In the genomic region with DNA sequence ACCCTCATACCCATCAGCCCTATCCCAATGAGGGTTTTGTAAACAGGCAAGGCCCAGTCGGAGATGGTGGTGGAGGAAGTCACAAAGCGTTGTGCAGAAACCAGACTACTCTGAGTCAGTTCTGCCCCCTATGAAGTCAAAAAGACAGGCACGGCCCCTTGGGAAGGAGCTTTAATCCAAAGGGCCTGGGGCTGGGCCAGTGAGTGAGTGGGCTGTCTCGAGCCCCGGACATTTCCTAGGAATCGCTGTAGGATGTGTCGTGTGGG, we compare ENCODE assay signal across 8 cellular contexts. TPM values are rescaled to one million over a fixed set of nuclear protein-coding genes. Genes with fewer than 3 reads are reported as not detected.
A peak's percentile ranks its signal among the peaks of the same experiment; 100 is the strongest.
DNase-seq lines count a peak whose midpoint lies in the region; ATAC-seq, FAIRE-seq and TF ChIP-seq lines count a peak whose summit lies in the region.

No MANE protein-coding gene starts in this region.

- WGBS in esophagus muscularis mucosa, result 11% methylated on average over 6 of the region's 7 CpGs
- 7 to 9% (median 8%) methylated on average over 7 of the region's 7 CpGs for WGBS in psoas muscle, 3 donors

- CTCF ChIA-PET in PC-9 (lab: Charles Lee), result interaction anchor here (0.6 to 2.1 kb wide), 17 partner anchors 25 to 862 kb away, joined by 3 to 23 read pairs (median 4); no protein-coding TSS in a partner anchor

- no peak for TF ChIP-seq EP300 in esophagus muscularis mucosa (IDR thresholded peaks at IDR 0.05)

- DNase-seq in PC-9, result no peak
- DNase-seq in esophagus muscularis mucosa (ENCODE audit: extremely low spot score), result no peak
- DNase-seq in psoas muscle, result no peak
- DNase-seq in stimulated activated CD4-positive, alpha-beta T cell treated with anti-CD3 and anti-CD28 coated beads, Interleukin-15, amount 100 ng/mL, for 24 hours, result no peak
- no peak for DNase-seq in HUDEP-2 (lab: John Stamatoyannopoulos, UW; ENCODE audit: unreplicated experiment in 76 of 76)
- DNase-seq in T-helper 1 cell, result no peak

- H3K4me3 ChIP-seq in PC-9, result no peak overlapping the region; the same call in 1 of the 2 replicates
- peak overlapping the region; percentile 75 to 95 (median 82) for H3K4me3 ChIP-seq in esophagus muscularis mucosa
- peak overlapping the region; percentile 94 for H3K4me3 ChIP-seq in psoas muscle

- no peak for TF ChIP-seq CTCF in PC-9 (conservative IDR thresholded peaks at IDR 0.05)
- TF ChIP-seq CTCF in esophagus muscularis mucosa (IDR thresholded peaks at IDR 0.05), result no peak
- TF ChIP-seq CTCF in psoas muscle (IDR thresholded peaks at IDR 0.05), result no peak

- TF ChIP-seq POLR2A in esophagus muscularis mucosa (IDR thresholded peaks at IDR 0.05; ENCODE audit: low read depth), result no peak

- peak; percentile 34 for FAIRE-seq in G401.6 (lab: Jason Lieb, UNC)

- no TSS peak for BruUV-seq in PC-9 (replicated peaks; lab: Mats Ljungman, UMichigan)

- peaks cover 22% of the 10 kb centered on the region for H3F3A ChIP-seq in PC-9 (ENCODE audit: insufficient read depth, low read depth)

- peaks cover 26% of the 10 kb centered on the region for H3K36me3 ChIP-seq in PC-9 (ENCODE audit: low read depth)
- no peaks in the 10 kb centered on the region for H3K36me3 ChIP-seq in esophagus muscularis mucosa
- H3K36me3 ChIP-seq in psoas muscle (ENCODE audit: insufficient read depth in 1 of 2, low read depth in 1 of 2), result peaks cover 3 to 14% of the 10 kb centered on the region in 2 donors

- H3K4me2 ChIP-seq in PC-9, result peak overlapping the region; percentile 58

- peak; percentile 3 to 28 (median 7) for ATAC-seq in psoas muscle
- no peak for ATAC-seq in esophagus mucosa

- peak overlapping the region; percentile 30; the same call in 1 of the 2 replicates for H2AFZ ChIP-seq in PC-9

- H3K79me2 ChIP-seq in PC-9 (ENCODE audit: low read depth), result peaks cover 45% of the 10 kb centered on the region

- H3K27ac ChIP-seq in PC-9, result peak overlapping the region; percentile 39
- peak overlapping the region; percentile 72 to 99 (median 96) for H3K27ac ChIP-seq in esophagus muscularis mucosa (replicated peaks in 1 of 4)
- H3K27ac ChIP-seq in psoas muscle, result peak overlapping the region; percentile 98

- H3K4me1 ChIP-seq in PC-9 (replicated peaks; ENCODE audit: insufficient read depth) (peaks cover 87% of the 10 kb centered on the region), esophagus muscularis mucosa (peaks cover 46 to 68% (median 59%) of the 10 kb centered on the region in 4 donors), psoas muscle (peaks cover 48% of the 10 kb centered on the region)

- peaks cover 29% of the 10 kb centered on the region for H4K20me1 ChIP-seq in PC-9 (ENCODE audit: insufficient read depth)

- no peaks in the 10 kb centered on the region for H3K9me2 ChIP-seq in PC-9 (ENCODE audit: insufficient read depth)

- H3K27me3 ChIP-seq in PC-9 (ENCODE audit: insufficient read depth, low read depth) (no peaks in the 10 kb centered on the region), esophagus muscularis mucosa (no peaks in the 10 kb centered on the region), psoas muscle (ENCODE audit: insufficient read depth in 3 of 3, low read length in 2 of 3) (no peaks in the 10 kb centered on the region)

- POLR2A ChIA-PET in PC-9 (lab: Charles Lee; ENCODE audit: unreplicated experiment), result interaction anchor here (0.5 to 0.8 kb wide), 3 partner anchors 155 to 198 kb away, joined by 3 to 6 read pairs (median 3); no protein-coding TSS in a partner anchor

- H3K9me3 ChIP-seq in PC-9 (ENCODE audit: insufficient read depth, low read depth) (no peaks in the 10 kb centered on the region), esophagus muscularis mucosa (no peaks in the 10 kb centered on the region), psoas muscle (no peaks in the 10 kb centered on the region)

- intact Hi-C loops in PC-9 (cut with micrococcal nuclease; ENCODE audit: unreplicated experiment), result loop anchor here (1.0 to 2.0 kb wide), 6 partner anchors 27 to 438 kb away; no protein-coding TSS in a partner anchor
- intact Hi-C loops in esophagus muscularis mucosa (cut with DNase I), result loop anchor here (1.0 to 10.0 kb wide), 5 partner anchors 57 to 439 kb away; a partner anchor contains a TSS
- intact Hi-C loops in psoas muscle (cut with DNase I), result loop anchor here (1.0 to 5.0 kb wide), 6 partner anchors 52 to 437 kb away; a partner anchor contains a TSS

RNA-seq across cellular contexts. Expression of a gene that starts 0.4 kb away (rescaled TPM):
- total RNA-seq in PC-9 (2021) (143 and 147 TPM in 2 replicates), esophagus muscularis mucosa (100 to 1,000 TPM in 1 of 4 donors, 10 to 100 TPM in 3; 72.1 to 111 (median 91.0) TPM), psoas muscle (100 to 1,000 TPM in 1 of 4 donors, 10 to 100 TPM in 3; 60.2 to 128 (median 88.9) TPM), esophagus mucosa (54.7 TPM)
- 10 to 100 TPM; 42.5 to 47.2 (median 46.2) TPM for polyA plus RNA-seq in psoas muscle

RNA-seq across cellular contexts. Expression of a gene that starts 50.3 kb away (rescaled TPM):
- total RNA-seq in PC-9 (2021) (32.1 and 36.5 TPM in 2 replicates), esophagus muscularis mucosa (10 to 100 TPM; 26.2 to 43.5 (median 35.3) TPM), psoas muscle (10 to 100 TPM; 16.1 to 23.1 (median 17.0) TPM), esophagus mucosa (20.8 TPM)
- 10 to 100 TPM; 12.1 to 17.4 (median 13.5) TPM for polyA plus RNA-seq in psoas muscle

Comparison
In these comparisons a context has a peak if more than half of its experiments do, and no peak if none do; other contexts are left out.
1. H3K27ac ChIP-seq: peak in every context shown above with its lines; median percentile 98 in psoas muscle; 96 in esophagus muscularis mucosa; 39 in PC-9.